37 cellular contexts compared by ENCODE assay signal in the genomic region with DNA sequence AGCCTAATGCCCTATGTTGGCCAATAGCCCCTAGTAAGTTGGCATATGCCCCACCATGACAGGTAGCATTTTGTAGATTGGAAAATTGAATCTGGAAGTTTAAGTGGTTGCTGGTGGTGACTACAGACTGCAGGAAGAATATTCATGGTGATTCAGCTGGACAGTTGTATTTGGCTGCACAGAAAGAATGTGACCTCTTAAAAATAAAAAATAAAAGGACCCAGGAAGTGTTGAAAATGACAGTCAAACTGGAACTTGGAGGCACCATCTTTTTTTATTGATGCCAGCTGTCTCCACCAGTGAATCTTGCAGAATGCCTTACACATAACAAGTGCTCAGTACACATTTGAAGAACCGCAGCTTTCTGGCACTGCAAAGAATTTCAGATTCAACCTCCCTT.
"Had no signal": no experiment of that assay in that cellular context is flagged by ENCODE, and none has a peak within 500 bp of the region (broad histone marks: within the 10 kb centered on the region; RNA-seq: fewer than 3 reads in every experiment).

No MANE protein-coding gene starts in this region.

- ATAC-seq: activated CD8-positive, alpha-beta memory T cell treated with anti-CD3 and anti-CD28 coated beads, Interleukin-2, amount 10 ng/mL, durations not matched to agents 7 days and 5 days; activated naive CD8-positive, alpha-beta T cell treated with anti-CD3 and anti-CD28 coated beads, Interleukin-2, amount 50 U/mL, for 24 hours; PC-3 had no signal

- H3K9me3 Mint-ChIP-seq: activated CD4-positive, alpha-beta memory T cell treated with anti-CD3 and anti-CD28 coated beads, Interleukin-2, amount 10 ng/mL, durations not matched to agents 7 days and 5 days; activated naive CD4-positive, alpha-beta T cell treated with anti-CD3 and anti-CD28 coated beads, Interleukin-2, amount 10 ng/mL, durations not matched to agents 7 days and 5 days; activated naive CD8-positive, alpha-beta T cell treated with anti-CD3 and anti-CD28 coated beads, Interleukin-2, amount 50 U/mL, for 24 hours; central memory CD8-positive, alpha-beta T cell had no signal

- DNase-seq: activated CD4-positive, alpha-beta memory T cell treated with anti-CD3 and anti-CD28 coated beads, Interleukin-2, amount 10 ng/mL, durations not matched to agents 7 days and 5 days; activated CD4-positive, alpha-beta T cell treated with anti-CD3 and anti-CD28 coated beads for 1 hour; activated CD4-positive, alpha-beta T cell treated with anti-CD3 and anti-CD28 coated beads for 48 hours; activated CD4-positive, CD25-positive, alpha-beta regulatory T cell; activated CD8-positive, alpha-beta memory T cell treated with anti-CD3 and anti-CD28 coated beads for 24 hours; activated CD8-positive, alpha-beta memory T cell treated with anti-CD3 and anti-CD28 coated beads, Interleukin-2, amount 10 ng/mL, durations not matched to agents 7 days and 5 days; activated CD8-positive, alpha-beta memory T cell treated with anti-CD3 and anti-CD28 coated beads, Interleukin-2, amount 50 U/mL, for 48 hours; activated effector memory CD4-positive, alpha-beta T cell treated with Interleukin-2 at 50 U/mL for 16 hours; activated naive CD4-positive, alpha-beta T cell treated with anti-CD3 and anti-CD28 coated beads, Interleukin-2, amount 10 ng/mL, durations not matched to agents 7 days and 5 days; activated naive CD8-positive, alpha-beta T cell treated with anti-CD3 and anti-CD28 coated beads, Interleukin-2, amount 50 U/mL, for 24 hours; activated T-cell treated with anti-CD3 and anti-CD28 coated beads, Interleukin-2, amount 50 U/mL, for 48 hours; anterior cingulate cortex; Kasumi-1; KG1; MG63; NCI-H1048; NCI-H1105 treated with DMSO at 0.1 percent for 48 hours; NCI-H1436; NCI-H1694; NCI-H1930; NCI-H2081 treated with DMSO at 0.1 percent for 48 hours; NCI-H510A; NCI-H526; NCI-H748 treated with DMSO at 0.1 percent for 48 hours; NK-92 treated with Interleukin-12 subunit alpha and Interleukin-12 subunit beta, amount 100 ng/mL, for 24 hours; PC-3; Peyer's patch; Right ventricle myocardium superior; SW 1271; T-helper 1 cell; T-helper 2 cell; T1000; WERI-Rb-1 had no signal

- H3K4me1 ChIP-seq: Peyer's patch had no signal

- H3K36me3 Mint-ChIP-seq: activated CD8-positive, alpha-beta memory T cell treated with anti-CD3 and anti-CD28 coated beads, Interleukin-2, amount 10 ng/mL, durations not matched to agents 7 days and 5 days; activated naive CD4-positive, alpha-beta T cell treated with anti-CD3 and anti-CD28 coated beads, Interleukin-2, amount 10 ng/mL, durations not matched to agents 7 days and 5 days; activated naive CD8-positive, alpha-beta T cell had no signal

- H3K27ac ChIP-seq: cardiac muscle cell, Peyer's patch, RWPE1, WERI-Rb-1 had no signal

- H3K9me3 ChIP-seq: MG63, Peyer's patch had no signal

- H3K4me1 Mint-ChIP-seq: activated CD4-positive, alpha-beta memory T cell treated with anti-CD3 and anti-CD28 coated beads, Interleukin-2, amount 10 ng/mL, durations not matched to agents 7 days and 5 days; activated naive CD4-positive, alpha-beta T cell treated with anti-CD3 and anti-CD28 coated beads, Interleukin-2, amount 10 ng/mL, durations not matched to agents 7 days and 5 days; activated naive CD8-positive, alpha-beta T cell treated with anti-CD3 and anti-CD28 coated beads, Interleukin-2, amount 50 U/mL, for 24 hours; central memory CD8-positive, alpha-beta T cell had no signal

- H3K36me3 ChIP-seq: cardiac muscle cell, MG63, Peyer's patch, WERI-Rb-1 had no signal

- H3K4me3 Mint-ChIP-seq: activated CD4-positive, alpha-beta memory T cell treated with anti-CD3 and anti-CD28 coated beads, Interleukin-2, amount 10 ng/mL, durations not matched to agents 7 days and 5 days; activated CD8-positive, alpha-beta memory T cell treated with anti-CD3 and anti-CD28 coated beads, Interleukin-2, amount 10 ng/mL, durations not matched to agents 7 days and 5 days; activated naive CD4-positive, alpha-beta T cell treated with anti-CD3 and anti-CD28 coated beads, Interleukin-2, amount 10 ng/mL, durations not matched to agents 7 days and 5 days; activated naive CD8-positive, alpha-beta T cell; activated naive CD8-positive, alpha-beta T cell treated with anti-CD3 and anti-CD28 coated beads, Interleukin-2, amount 50 U/mL, for 24 hours; central memory CD8-positive, alpha-beta T cell had no signal

- H3K27ac Mint-ChIP-seq: activated CD4-positive, alpha-beta memory T cell treated with anti-CD3 and anti-CD28 coated beads, Interleukin-2, amount 10 ng/mL, durations not matched to agents 7 days and 5 days; activated CD8-positive, alpha-beta memory T cell treated with anti-CD3 and anti-CD28 coated beads, Interleukin-2, amount 10 ng/mL, durations not matched to agents 7 days and 5 days; activated naive CD4-positive, alpha-beta T cell treated with anti-CD3 and anti-CD28 coated beads, Interleukin-2, amount 10 ng/mL, durations not matched to agents 7 days and 5 days; activated naive CD8-positive, alpha-beta T cell; activated naive CD8-positive, alpha-beta T cell treated with anti-CD3 and anti-CD28 coated beads, Interleukin-2, amount 50 U/mL, for 24 hours had no signal

- H3K4me3 ChIP-seq: cardiac muscle cell, MG63, Peyer's patch had no signal

- H3K27me3 ChIP-seq: MG63, Peyer's patch had no signal
